ENCODE assay signal across 23 cellular contexts in the genomic region with DNA sequence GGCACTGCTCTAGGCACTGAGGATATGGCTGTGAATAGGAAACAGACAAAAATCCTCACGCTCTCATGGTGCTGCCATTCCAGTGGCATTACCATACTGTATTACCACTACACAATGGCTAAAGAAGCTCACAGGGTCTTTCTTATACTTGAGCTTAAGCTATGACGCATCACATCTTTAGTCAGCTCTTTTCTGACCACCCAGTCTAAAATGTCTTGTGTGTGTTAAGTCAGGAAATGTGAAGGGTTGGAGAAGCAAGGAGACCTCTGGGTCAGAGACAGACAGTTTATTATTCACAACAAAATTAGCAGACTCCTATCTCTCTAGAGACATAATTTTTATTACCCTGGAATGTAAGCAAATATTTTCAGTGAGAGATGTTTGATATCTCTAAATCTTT.
"Had no signal": no experiment of that assay in that cellular context is flagged by ENCODE, and none has a peak within 500 bp of the region (broad histone marks: within the 10 kb centered on the region; RNA-seq: fewer than 3 reads in every experiment).

No MANE protein-coding gene starts in this region.

- DNase-seq: cerebellar nuclear complex; colonic mucosa; dermis blood vessel endothelial cell; erythroblast; foreskin melanocyte; heart left ventricle; hypothalamus; islet precursor cell; left ventricle myocardium inferior; lower lobe of right lung; naive B cell; occipital lobe; pancreas; right cardiac atrium; spleen; stimulated activated CD4-positive, alpha-beta T cell treated with anti-CD3 and anti-CD28 coated beads, Interleukin-15, amount 100 ng/mL, for 24 hours; stimulated activated CD4-positive, alpha-beta T cell treated with anti-CD3 and anti-CD28 coated beads, Interleukin-1b, Interleukin-23, amount 100 ng/mL, for 48 hours; stimulated activated CD4-positive, alpha-beta T cell treated with anti-CD3 and anti-CD28 coated beads, Interleukin-4, amount 100 ng/mL, for 24 hours; stimulated activated naive B cell treated with anti-CD40 and anti-IgM and Interleukin-4, amounts not matched to agents 10 μg/mL and 1 μg/mL and 100 μg/mL, for 72 hours; stimulated activated naive CD8-positive, alpha-beta T cell treated with anti-CD3 and anti-CD28 coated beads, Interleukin-15, amount 100 ng/mL, for 72 hours; testis had no signal

- H3K36me3 ChIP-seq: colonic mucosa, heart left ventricle, left ventricle myocardium inferior, lower lobe of right lung, pancreas, spleen, tibial nerve had no signal

- H3K4me3 ChIP-seq: colonic mucosa, heart left ventricle, left ventricle myocardium inferior, lower lobe of right lung, pancreas, spleen, testis, tibial nerve had no signal

- H3K27ac ChIP-seq: colonic mucosa, heart left ventricle, left ventricle myocardium inferior, lower lobe of right lung, pancreas, spleen, testis, tibial nerve had no signal

- FAIRE-seq: endothelial cell of umbilical vein, pancreas had no signal

- H3K27me3 ChIP-seq: colonic mucosa, heart left ventricle, pancreas, spleen, testis, tibial nerve had no signal

- H3K4me1 ChIP-seq: colonic mucosa, lower lobe of right lung, pancreas, spleen, testis, tibial nerve had no signal

- H3K9me3 ChIP-seq: colonic mucosa, left ventricle myocardium inferior, lower lobe of right lung, pancreas, testis, tibial nerve had no signal
